ENCODE assay signal across 18 cellular contexts in the genomic region with DNA sequence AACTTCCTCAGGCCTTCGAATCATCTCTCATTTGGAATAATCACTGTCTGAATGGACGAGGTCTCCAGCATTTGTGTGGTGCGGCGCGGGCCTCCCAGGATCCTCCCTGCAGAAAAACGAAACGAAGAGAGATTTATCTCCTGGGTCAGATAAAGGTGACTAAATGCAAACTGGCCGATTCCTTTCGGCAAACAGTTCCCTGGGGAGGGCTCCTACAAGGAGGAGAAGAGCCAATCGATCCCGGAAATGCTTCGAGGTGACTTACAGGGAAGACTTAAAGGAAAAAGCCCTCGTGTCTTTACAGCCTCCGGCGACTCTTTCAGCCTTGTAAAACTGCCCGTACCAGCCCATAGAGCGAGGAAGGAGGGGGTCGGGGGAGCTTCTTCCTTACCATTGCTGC.
"Had no signal": no experiment of that assay in that cellular context is flagged by ENCODE, and none has a peak within 500 bp of the region (broad histone marks: within the 10 kb centered on the region; RNA-seq: fewer than 3 reads in every experiment).

No MANE protein-coding gene starts in this region.

- H3K4me1 ChIP-seq: esophagus muscularis mucosa, foreskin keratinocyte, suprapubic skin, upper lobe of left lung had no signal

- H3K27me3 ChIP-seq: esophagus muscularis mucosa, foreskin keratinocyte, suprapubic skin, upper lobe of left lung had no signal

- H3K27ac ChIP-seq: esophagus muscularis mucosa, foreskin keratinocyte, psoas muscle, SK-N-MC, suprapubic skin, upper lobe of left lung had no signal

- H3K9me3 ChIP-seq: psoas muscle, suprapubic skin, upper lobe of left lung had no signal

- H3K27me3 Mint-ChIP-seq: activated naive CD8-positive, alpha-beta T cell; activated T-cell treated with anti-CD3 and anti-CD28 coated beads, Interleukin-2, amount 50 U/mL, for 24 hours; naive thymus-derived CD4-positive, alpha-beta T cell; T-helper 17 cell had no signal

- H3K4me1 Mint-ChIP-seq: T-helper 17 cell had no signal

- H3K4me3 ChIP-seq: esophagus muscularis mucosa, psoas muscle, SK-N-MC, suprapubic skin, upper lobe of left lung had no signal

- H3K27ac Mint-ChIP-seq: activated naive CD8-positive, alpha-beta T cell; activated T-cell treated with anti-CD3 and anti-CD28 coated beads, Interleukin-2, amount 50 U/mL, for 24 hours; T-helper 17 cell had no signal

- ATAC-seq: activated CD4-positive, CD25-positive, alpha-beta regulatory T cell treated with anti-CD3 and anti-CD28 coated beads, Interleukin-2, amount 50 U/mL, for 24 hours; foreskin keratinocyte; naive thymus-derived CD4-positive, alpha-beta T cell; psoas muscle; sciatic nerve; T-helper 17 cell had no signal

- H3K4me3 Mint-ChIP-seq: activated naive CD8-positive, alpha-beta T cell; activated T-cell treated with anti-CD3 and anti-CD28 coated beads, Interleukin-2, amount 50 U/mL, for 24 hours; naive thymus-derived CD4-positive, alpha-beta T cell; T-helper 17 cell had no signal

- DNase-seq: activated gamma-delta T cell; activated T-cell treated with anti-CD3 and anti-CD28 coated beads, Interleukin-2, amount 50 U/mL, for 24 hours; anterior cingulate cortex; foreskin keratinocyte; head of caudate nucleus; midbrain; naive thymus-derived CD4-positive, alpha-beta T cell; psoas muscle; stimulated activated CD4-positive, alpha-beta T cell treated with anti-CD3 and anti-CD28 coated beads, Interleukin-12 subunit alpha, Interleukin-12 subunit beta, amount 100 ng/mL, for 4 hours; stimulated activated naive CD4-positive, alpha-beta T cell treated with Interleukin-2 at 50 U/mL for 16 hours; T-helper 17 cell; upper lobe of left lung had no signal
